ENCODE assay signal across 8 cellular contexts in genomic region chr12:49336645-49337584, GRCh38. TPM values are rescaled to one million over a fixed set of nuclear protein-coding genes. Genes with fewer than 3 reads are reported as not detected.
DNase-seq lines count a peak whose midpoint lies in the region; ATAC-seq and TF ChIP-seq lines count a peak whose summit lies in the region.

TSS of gene C1QL4 (minus strand) at chr12:49337188. CDS start at chr12:49336477, 711 bp downstream.

- peaks cover 13% of the 10 kb centered on the region; the same call in 1 of the 2 replicates for H3F3A ChIP-seq in PC-9 (ENCODE audit: insufficient read depth, low read depth)

- peak within 1 kb of the TSS; percentile 65 for H3K4me3 ChIP-seq in HUES6 (ENCODE audit: low read depth, low read length)
- H3K4me3 ChIP-seq in PC-9, result no peak within 1 kb of the TSS
- H3K4me3 ChIP-seq in fibroblast of lung (replicated peaks in 1 of 4; ENCODE audit: control extremely low read depth in 1 of 4, insufficient read depth in 1 of 4, low read depth in 3 of 4, low read length in 4 of 4), result peak within 1 kb of the TSS; percentile 42 to 52 (median 46)

- H3K4me1 ChIP-seq in HUES6 (ENCODE audit: control insufficient read depth, insufficient read depth, low read length) (peaks cover 40% of the 10 kb centered on the region), PC-9 (replicated peaks; ENCODE audit: insufficient read depth) (no peaks in the 10 kb centered on the region), fibroblast of lung (ENCODE audit: control insufficient read depth, extremely low read depth, insufficient read depth, low read length) (no peaks in the 10 kb centered on the region)

- peak; percentile 30 to 69 for DNase-seq in NCI-H524 (lab: John Stamatoyannopoulos, UW)
- DNase-seq in NCI-H524 treated with DMSO at 0.1 percent for 48 hours (lab: John Stamatoyannopoulos, UW), result no peak
- DNase-seq in PC-9, result peak in 1 of 2 experiments; percentile 84
- peak; percentile 93 to 94 for DNase-seq in activated T-cell treated with anti-CD3 and anti-CD28 coated beads, Interleukin-2, amount 50 U/mL, for 48 hours
- DNase-seq in fibroblast of lung (ENCODE audit: low read depth in 2 of 2), result peak; percentile 46 to 52
- peak; percentile 75 to 94 (median 87) for DNase-seq in naive thymus-derived CD8-positive, alpha-beta T cell

- H3K27me3 Mint-ChIP-seq in naive thymus-derived CD8-positive, alpha-beta T cell, result peaks cover 30 to 83% (median 68%) of the 10 kb centered on the region in 5 donors
- H3K27me3 Mint-ChIP-seq in stimulated activated memory B cell treated with anti-CD40 and anti-IgM and Interleukin-4, amounts not matched to agents 10 μg/mL and 1 μg/mL and 100 μg/mL, for 72 hours, result peaks cover 76% of the 10 kb centered on the region

- peak within 1 kb of the TSS; percentile 42; the same call in 1 of the 2 replicates for H3K4me2 ChIP-seq in PC-9
- H3K4me2 ChIP-seq in fibroblast of lung (ENCODE audit: extremely low read depth, insufficient read depth, low read length), result peak within 1 kb of the TSS; percentile 90

- no TSS peak for BruUV-seq in PC-9 (replicated peaks; lab: Mats Ljungman, UMichigan)

- CTCF ChIA-PET in PC-9 (lab: Charles Lee), result interaction anchor here (1.5 kb wide), 1 partner anchor 11 kb away, joined by 6 read pairs; no protein-coding TSS in a partner anchor

- no peaks in the 10 kb centered on the region for H3K9me2 ChIP-seq in PC-9 (ENCODE audit: insufficient read depth)

- H3K4me1 Mint-ChIP-seq in naive thymus-derived CD8-positive, alpha-beta T cell, result peaks cover 20 to 36% (median 30%) of the 10 kb centered on the region in 4 donors
- peaks cover 36% of the 10 kb centered on the region for H3K4me1 Mint-ChIP-seq in stimulated activated memory B cell treated with anti-CD40 and anti-IgM and Interleukin-4, amounts not matched to agents 10 μg/mL and 1 μg/mL and 100 μg/mL, for 72 hours

- H3K36me3 Mint-ChIP-seq in naive thymus-derived CD8-positive, alpha-beta T cell, result no peaks in the 10 kb centered on the region
- no peaks in the 10 kb centered on the region for H3K36me3 Mint-ChIP-seq in stimulated activated memory B cell treated with anti-CD40 and anti-IgM and Interleukin-4, amounts not matched to agents 10 μg/mL and 1 μg/mL and 100 μg/mL, for 72 hours

- H3K36me3 ChIP-seq in HUES6 (ENCODE audit: control insufficient read depth, insufficient read depth, low read length) (no peaks in the 10 kb centered on the region), PC-9 (ENCODE audit: low read depth) (no peaks in the 10 kb centered on the region), fibroblast of lung (ENCODE audit: control insufficient read depth, insufficient read depth, low read length) (no peaks in the 10 kb centered on the region)

- H3K9me3 Mint-ChIP-seq in naive thymus-derived CD8-positive, alpha-beta T cell, result peaks cover 0 to 3% (median 0%) of the 10 kb centered on the region in 9 donors
- H3K9me3 Mint-ChIP-seq in stimulated activated memory B cell treated with anti-CD40 and anti-IgM and Interleukin-4, amounts not matched to agents 10 μg/mL and 1 μg/mL and 100 μg/mL, for 72 hours, result peaks cover 3% of the 10 kb centered on the region

- peak; percentile 86 for ATAC-seq in naive thymus-derived CD8-positive, alpha-beta T cell
- ATAC-seq in stimulated activated memory B cell treated with anti-CD40 and anti-IgM and Interleukin-4, amounts not matched to agents 10 μg/mL and 1 μg/mL and 100 μg/mL, for 72 hours, result peak; percentile 66

- POLR2A ChIA-PET in PC-9 (lab: Charles Lee; ENCODE audit: unreplicated experiment), result no interaction called here
- POLR2A ChIA-PET in naive thymus-derived CD8-positive, alpha-beta T cell (lab: Charles Lee), result interaction anchor here (0.5 to 1.5 kb wide), 3 partner anchors 14 to 654 kb away, joined by 3 to 5 read pairs (median 5); partner anchors contain the start of gene TROAP

- peak; percentile 82 for TF ChIP-seq CTCF in PC-9 (conservative IDR thresholded peaks at IDR 0.05)
- TF ChIP-seq CTCF in fibroblast of lung (conservative IDR thresholded peaks at IDR 0.05 in 1 of 2, IDR thresholded peaks at IDR 0.05 in 1 of 2; ENCODE audit: low read depth in 1 of 2, low read length in 2 of 2), result peak; percentile 66 to 73

- H3K27ac ChIP-seq in HUES6 (ENCODE audit: low read depth, low read length) (no peak within 1 kb of the TSS), PC-9 (no peak within 1 kb of the TSS), fibroblast of lung (ENCODE audit: insufficient read depth, low read length) (no peak within 1 kb of the TSS)

- no peaks in the 10 kb centered on the region for H3K9me3 ChIP-seq in HUES6 (ENCODE audit: control insufficient read depth, insufficient read depth, low read depth, low read length)
- no peaks in the 10 kb centered on the region for H3K9me3 ChIP-seq in PC-9 (ENCODE audit: insufficient read depth, low read depth)
- H3K9me3 ChIP-seq in fibroblast of lung (ENCODE audit: control insufficient read depth, insufficient read depth, low read depth, low read length), result no peaks in the 10 kb centered on the region

- H2AFZ ChIP-seq in PC-9, result no peak within 1 kb of the TSS
- peak within 1 kb of the TSS; percentile 69 for H2AFZ ChIP-seq in fibroblast of lung (ENCODE audit: low read length)

- H3K27me3 ChIP-seq in HUES6 (ENCODE audit: control insufficient read depth, insufficient read depth, low read length), result peaks cover 100% of the 10 kb centered on the region
- H3K27me3 ChIP-seq in PC-9 (ENCODE audit: insufficient read depth, low read depth), result peaks cover 1% of the 10 kb centered on the region; the same call in 1 of the 2 replicates
- H3K27me3 ChIP-seq in fibroblast of lung (ENCODE audit: control insufficient read depth, insufficient read depth, low read length), result peaks cover 50% of the 10 kb centered on the region

- intact Hi-C loops in PC-9 (cut with micrococcal nuclease; ENCODE audit: unreplicated experiment), result no loop called here

- H4K20me1 ChIP-seq in PC-9 (ENCODE audit: insufficient read depth) (no peaks in the 10 kb centered on the region), fibroblast of lung (ENCODE audit: control insufficient read depth, extremely low read depth, insufficient read depth, low read length) (no peaks in the 10 kb centered on the region)

- no peaks in the 10 kb centered on the region for H3K79me2 ChIP-seq in PC-9 (ENCODE audit: low read depth)
- no peaks in the 10 kb centered on the region for H3K79me2 ChIP-seq in fibroblast of lung (ENCODE audit: control insufficient read depth, insufficient read depth, low read length)

- no peak within 1 kb of the TSS for H3K9ac ChIP-seq in HUES6 (ENCODE audit: low read length)
- H3K9ac ChIP-seq in fibroblast of lung (ENCODE audit: insufficient read depth, low read length), result peak within 1 kb of the TSS; percentile 16

- peak within 1 kb of the TSS in 5 of 10 donors; percentile 14 to 77 (median 18) for H3K27ac Mint-ChIP-seq in naive thymus-derived CD8-positive, alpha-beta T cell
- H3K27ac Mint-ChIP-seq in stimulated activated memory B cell treated with anti-CD40 and anti-IgM and Interleukin-4, amounts not matched to agents 10 μg/mL and 1 μg/mL and 100 μg/mL, for 72 hours, result no peak within 1 kb of the TSS

- H3K4me3 Mint-ChIP-seq in naive thymus-derived CD8-positive, alpha-beta T cell, result peak within 1 kb of the TSS; percentile 20 to 83 (median 76)
- peak within 1 kb of the TSS; percentile 22 for H3K4me3 Mint-ChIP-seq in stimulated activated memory B cell treated with anti-CD40 and anti-IgM and Interleukin-4, amounts not matched to agents 10 μg/mL and 1 μg/mL and 100 μg/mL, for 72 hours

RNA-seq across cellular contexts. Expression of gene C1QL4, which starts in this region (rescaled TPM):
- 0.18 and 0.22 TPM in 2 replicates for total RNA-seq in PC-9 (2021)
- total RNA-seq in fibroblast of lung, result 0.17 TPM in 1 of 2 replicates, not detected in the other
- 0.10 TPM in 1 of 2 replicates, not detected in the other for polyA plus RNA-seq in fibroblast of lung
- polyA plus RNA-seq in fibroblast of lung (2012), result 0.08 and 0.56 TPM in 2 replicates
- not detected in 2 replicates for polyA minus RNA-seq in fibroblast of lung (ENCODE audit: low replicate concordance)
- not detected for total RNA-seq in naive thymus-derived CD8-positive, alpha-beta T cell
- polyA plus RNA-seq in naive thymus-derived CD8-positive, alpha-beta T cell, result not detected

Comparison
In these comparisons a context has a peak if more than half of its experiments do, and no peak if none do; other contexts are left out.
1. Peak in DNase-seq, H3K4me3 ChIP-seq, H3K9ac ChIP-seq and H3K4me2 ChIP-seq in fibroblast of lung; RNA of the gene not detected or under 1 TPM.
2. Peak in DNase-seq and ATAC-seq in naive thymus-derived CD8-positive, alpha-beta T cell; RNA of the gene not detected or under 1 TPM.